In the genomic region with DNA sequence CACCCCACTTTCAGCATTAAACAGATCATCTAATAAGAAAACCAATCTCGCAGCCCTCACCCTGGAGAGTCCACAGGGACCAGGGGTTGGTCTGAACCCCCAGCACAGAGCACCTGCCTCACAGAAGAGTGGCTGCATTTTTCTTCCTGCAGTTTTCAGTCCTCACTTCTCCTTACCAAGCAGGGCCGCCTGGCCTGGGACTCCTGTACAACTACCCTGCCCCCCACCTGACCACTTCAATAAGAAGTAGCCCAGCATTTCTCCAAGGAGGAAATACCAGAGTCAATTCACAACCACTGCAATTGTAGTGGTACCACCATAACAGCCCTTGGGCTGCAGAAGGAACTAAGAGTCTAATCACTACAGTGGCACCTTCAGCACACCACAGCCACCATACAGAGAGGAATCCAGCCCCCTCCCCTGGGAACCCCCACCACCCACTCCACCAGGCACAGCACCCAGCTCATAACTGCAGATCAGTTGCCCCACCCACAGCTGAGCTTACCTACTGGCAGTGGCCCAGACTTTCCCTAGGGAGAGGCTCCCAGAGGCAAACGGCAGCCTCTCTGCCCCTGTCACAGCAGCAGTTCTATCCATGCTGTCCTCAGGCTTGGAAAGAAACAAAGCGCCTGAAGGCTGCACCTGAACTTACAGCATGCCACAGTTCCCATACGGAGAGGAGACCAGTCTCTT, we compare ENCODE assay signal across 21 cellular contexts. TPM values are rescaled to one million over a fixed set of nuclear protein-coding genes. Genes with fewer than 3 reads are reported as not detected.
"Had no signal": no experiment of that assay in that cellular context is flagged by ENCODE, and none has a peak within 500 bp of the region (broad histone marks: within the 10 kb centered on the region; RNA-seq: fewer than 3 reads in every experiment).

No MANE protein-coding gene starts in this region.

RNA-seq across cellular contexts. Expression of gene OR4F17, which starts 13.7 kb away (rescaled TPM):
- total RNA-seq: activated CD4-positive, alpha-beta memory T cell treated with anti-CD3 and anti-CD28 coated beads for 36 hours; activated CD8-positive, alpha-beta memory T cell treated with anti-CD3 and anti-CD28 coated beads for 36 hours; activated CD8-positive, alpha-beta memory T cell treated with anti-CD3 and anti-CD28 coated beads, Interleukin-2, amount 10 ng/mL, durations not matched to agents 7 days and 5 days; activated CD8-positive, alpha-beta T cell treated with anti-CD3 and anti-CD28 coated beads, Interleukin-2, amount 10 ng/mL, durations not matched to agents 7 days and 5 days; activated naive CD4-positive, alpha-beta T cell treated with anti-CD3 and anti-CD28 coated beads for 36 hours; activated naive CD8-positive, alpha-beta T cell treated with anti-CD3 and anti-CD28 coated beads for 36 hours; activated T-helper 1 cell treated with anti-CD3 and anti-CD28 coated beads, Interleukin-12 subunit alpha, Interleukin-12 subunit beta, Interleukin-2, Interleukin-4 antibody, amounts not matched to agents 30 ng/mL and 10 ng/mL and 1 ng/mL, durations not matched to agents 14 hours and 24 hours and 36 hours; activated T-helper 2 cell treated with anti-CD3 and anti-CD28 coated beads, Interferon-gamma antibody, Interleukin-2, Interleukin-4, amounts not matched to agents 10 μg/mL and 5 μg/mL and 100 μg/mL, durations not matched to agents 14 hours and 24 hours and 36 hours; ascending aorta; breast epithelium; cardiac muscle cell; colonic mucosa; dermis microvascular lymphatic vessel endothelial cell; endothelial cell of umbilical vein; esophagus squamous epithelium; fibroblast of lung; fibroblast of villous mesenchyme; frontal cortex; T-cell; T-helper 2 cell treated with Interferon-gamma antibody and Interleukin-4, amounts not matched to agents 100 ng/mL and 5 ng/mL, for 36 hours had no signal
- polyA plus RNA-seq: cardiac muscle cell, endothelial cell of umbilical vein, esophagus, fibroblast of lung had no signal
